ENCODE assay signal across 1 cellular context in the genomic region with DNA sequence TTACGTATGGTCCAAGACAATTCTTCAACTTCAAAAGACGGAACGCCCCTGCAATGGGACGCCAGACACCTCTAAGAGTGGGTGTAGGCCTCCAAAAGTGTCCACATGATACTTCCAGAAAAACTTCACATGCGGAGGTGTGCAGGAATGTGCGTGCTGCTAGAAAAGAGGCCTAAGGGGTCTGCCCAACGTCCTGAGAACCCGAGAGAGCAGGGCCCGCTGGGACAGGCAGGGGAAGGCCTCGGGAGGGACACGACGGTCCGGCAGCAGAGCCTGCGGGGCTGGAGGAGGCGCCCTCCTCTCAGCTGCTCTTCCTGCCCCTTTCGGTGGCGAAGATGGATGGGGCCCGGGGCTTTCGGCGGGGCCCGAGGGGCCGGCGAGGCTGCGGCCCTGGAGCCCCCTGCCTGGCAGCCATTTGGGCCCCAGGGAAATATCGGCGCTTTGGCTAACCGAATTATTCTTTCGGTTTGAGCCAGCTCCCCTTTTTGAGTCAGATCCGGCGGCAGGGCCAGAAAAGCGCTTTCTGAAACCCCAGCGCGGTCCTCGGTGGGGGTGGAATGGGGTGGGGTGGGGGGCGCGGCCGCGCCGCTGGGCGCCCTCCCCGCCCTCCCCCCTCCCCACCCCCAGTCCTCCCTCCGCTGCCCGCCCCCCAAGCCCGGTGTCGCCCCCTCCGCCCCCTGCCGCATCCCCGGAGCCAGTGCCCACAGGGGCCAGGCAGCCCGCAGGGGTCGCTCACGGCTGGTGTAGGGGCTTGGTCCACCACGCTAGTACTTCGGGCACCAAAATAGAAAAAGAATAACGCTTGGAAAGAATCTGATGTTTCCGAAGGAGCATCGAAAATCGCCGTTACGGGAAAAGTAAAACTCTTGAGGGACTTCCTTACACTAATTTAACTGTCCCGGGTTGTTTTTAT.
A peak's percentile ranks its signal among the peaks of the same experiment; 100 is the strongest.
TF ChIP-seq lines count a peak whose summit lies in the region.

No MANE protein-coding gene starts in this region.

TF ChIP-seq in GM12878, 131 proteins besides CTCF, POLR2A, EP300 and RAD21 (continued from another document):
- TF ChIP-seq FOXM1 (IDR thresholded peaks at IDR 0.05; ENCODE audit: low read depth, low read length) (peak; percentile 78; the same call in 1 of the 2 replicates), KDM1A (IDR thresholded peaks at IDR 0.05; ENCODE audit: borderline replicate concordance) (no peak), TARDBP (IDR thresholded peaks at IDR 0.05; ENCODE audit: borderline replicate concordance) (peak; percentile 53; the same call in 1 of the 2 replicates), BCL11A (IDR thresholded peaks at IDR 0.05; ENCODE audit: low read depth, low read length) (peak; percentile 90), ZBED1 (IDR thresholded peaks at IDR 0.05; ENCODE audit: borderline replicate concordance) (0 out of 2 replicates have a peak, but pooled peaks have one; percentile 52), SRF (IDR thresholded peaks at IDR 0.05; ENCODE audit: low read depth in 2 of 2, low read length in 2 of 2) (peak in 1 of 2 experiments; percentile 89; a peak in 2 of 4 replicates), EED (IDR thresholded peaks at IDR 0.05; ENCODE audit: low read depth) (peak; percentile 61), ZNF217 (IDR thresholded peaks at IDR 0.05) (no peak; the same call in 1 of the 2 replicates), IRF4 (IDR thresholded peaks at IDR 0.05; ENCODE audit: low read depth, low read length) (peak; percentile 84), HDGF (IDR thresholded peaks at IDR 0.05) (peak; percentile 87), IKZF2 (IDR thresholded peaks at IDR 0.05) (peak; percentile 9 to 36; a peak in 3 of 4 replicates), NR2C2 (IDR thresholded peaks at IDR 0.05; ENCODE audit: borderline replicate concordance, control insufficient read depth, insufficient read length, low read depth) (no peak), JUND (IDR thresholded peaks at IDR 0.05; ENCODE audit: low read depth, low read length) (peak; percentile 83), YBX1 (IDR thresholded peaks at IDR 0.05) (no peak), NRF1 (conservative IDR thresholded peaks at IDR 0.05; ENCODE audit: low read depth, low read length) (no peak), ZSCAN29 (IDR thresholded peaks at IDR 0.05) (peak; percentile 80), CHD4 (IDR thresholded peaks at IDR 0.05) (no peak), TCF3 (IDR thresholded peaks at IDR 0.05; ENCODE audit: borderline replicate concordance, insufficient read depth, low read depth, low read length) (no peak), ZZZ3 (IDR thresholded peaks at IDR 0.05; ENCODE audit: control insufficient read depth, insufficient read length, low read depth) (no peak), YY1 (IDR thresholded peaks at IDR 0.05; ENCODE audit: low read depth, low read length) (peak; percentile 93), ZNF24 (IDR thresholded peaks at IDR 0.05) (no peak), TCF7 (IDR thresholded peaks at IDR 0.05; ENCODE audit: borderline replicate concordance) (no peak), CBX5 (IDR thresholded peaks at IDR 0.05; ENCODE audit: low read depth) (peak; percentile 48; the same call in 1 of the 2 replicates), PAX5 (IDR thresholded peaks at IDR 0.05; ENCODE audit: borderline replicate concordance, low read depth, low read length) (peak; percentile 76), MEF2B (IDR thresholded peaks at IDR 0.05; ENCODE audit: partially characterized antibody, poor library complexity, severe bottlenecking) (peak; percentile 94), MTA2 (IDR thresholded peaks at IDR 0.05; ENCODE audit: low read depth) (peak; percentile 6; the same call in 1 of the 2 replicates), CHD1 (IDR thresholded peaks at IDR 0.05; ENCODE audit: low read depth, low read length) (peak; percentile 68; the same call in 1 of the 2 replicates), CBFB (IDR thresholded peaks at IDR 0.05; ENCODE audit: low read depth) (peak; percentile 72; the same call in 1 of the 2 replicates), SIX5 (IDR thresholded peaks at IDR 0.05; ENCODE audit: low read depth, low read length, severe bottlenecking) (no peak)
- TF ChIP-seq, protein P1, sequence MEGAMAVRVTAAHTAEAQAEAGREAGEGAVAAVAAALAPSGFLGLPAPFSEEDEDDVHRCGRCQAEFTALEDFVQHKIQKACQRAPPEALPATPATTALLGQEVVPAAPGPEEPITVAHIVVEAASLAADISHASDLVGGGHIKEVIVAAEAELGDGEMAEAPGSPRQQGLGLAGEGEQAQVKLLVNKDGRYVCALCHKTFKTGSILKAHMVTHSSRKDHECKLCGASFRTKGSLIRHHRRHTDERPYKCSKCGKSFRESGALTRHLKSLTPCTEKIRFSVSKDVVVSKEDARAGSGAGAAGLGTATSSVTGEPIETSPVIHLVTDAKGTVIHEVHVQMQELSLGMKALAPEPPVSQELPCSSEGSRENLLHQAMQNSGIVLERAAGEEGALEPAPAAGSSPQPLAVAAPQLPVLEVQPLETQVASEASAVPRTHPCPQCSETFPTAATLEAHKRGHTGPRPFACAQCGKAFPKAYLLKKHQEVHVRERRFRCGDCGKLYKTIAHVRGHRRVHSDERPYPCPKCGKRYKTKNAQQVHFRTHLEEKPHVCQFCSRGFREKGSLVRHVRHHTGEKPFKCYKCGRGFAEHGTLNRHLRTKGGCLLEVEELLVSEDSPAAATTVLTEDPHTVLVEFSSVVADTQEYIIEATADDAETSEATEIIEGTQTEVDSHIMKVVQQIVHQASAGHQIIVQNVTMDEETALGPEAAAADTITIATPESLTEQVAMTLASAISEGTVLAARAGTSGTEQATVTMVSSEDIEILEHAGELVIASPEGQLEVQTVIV (IDR thresholded peaks at IDR 0.05; ENCODE audit: borderline replicate concordance, partially characterized antibody) = no peak
- TF ChIP-seq, protein P2, sequence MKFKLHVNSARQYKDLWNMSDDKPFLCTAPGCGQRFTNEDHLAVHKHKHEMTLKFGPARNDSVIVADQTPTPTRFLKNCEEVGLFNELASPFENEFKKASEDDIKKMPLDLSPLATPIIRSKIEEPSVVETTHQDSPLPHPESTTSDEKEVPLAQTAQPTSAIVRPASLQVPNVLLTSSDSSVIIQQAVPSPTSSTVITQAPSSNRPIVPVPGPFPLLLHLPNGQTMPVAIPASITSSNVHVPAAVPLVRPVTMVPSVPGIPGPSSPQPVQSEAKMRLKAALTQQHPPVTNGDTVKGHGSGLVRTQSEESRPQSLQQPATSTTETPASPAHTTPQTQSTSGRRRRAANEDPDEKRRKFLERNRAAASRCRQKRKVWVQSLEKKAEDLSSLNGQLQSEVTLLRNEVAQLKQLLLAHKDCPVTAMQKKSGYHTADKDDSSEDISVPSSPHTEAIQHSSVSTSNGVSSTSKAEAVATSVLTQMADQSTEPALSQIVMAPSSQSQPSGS (IDR thresholded peaks at IDR 0.05; ENCODE audit: low read length) = no peak
- TF ChIP-seq, protein P3, sequence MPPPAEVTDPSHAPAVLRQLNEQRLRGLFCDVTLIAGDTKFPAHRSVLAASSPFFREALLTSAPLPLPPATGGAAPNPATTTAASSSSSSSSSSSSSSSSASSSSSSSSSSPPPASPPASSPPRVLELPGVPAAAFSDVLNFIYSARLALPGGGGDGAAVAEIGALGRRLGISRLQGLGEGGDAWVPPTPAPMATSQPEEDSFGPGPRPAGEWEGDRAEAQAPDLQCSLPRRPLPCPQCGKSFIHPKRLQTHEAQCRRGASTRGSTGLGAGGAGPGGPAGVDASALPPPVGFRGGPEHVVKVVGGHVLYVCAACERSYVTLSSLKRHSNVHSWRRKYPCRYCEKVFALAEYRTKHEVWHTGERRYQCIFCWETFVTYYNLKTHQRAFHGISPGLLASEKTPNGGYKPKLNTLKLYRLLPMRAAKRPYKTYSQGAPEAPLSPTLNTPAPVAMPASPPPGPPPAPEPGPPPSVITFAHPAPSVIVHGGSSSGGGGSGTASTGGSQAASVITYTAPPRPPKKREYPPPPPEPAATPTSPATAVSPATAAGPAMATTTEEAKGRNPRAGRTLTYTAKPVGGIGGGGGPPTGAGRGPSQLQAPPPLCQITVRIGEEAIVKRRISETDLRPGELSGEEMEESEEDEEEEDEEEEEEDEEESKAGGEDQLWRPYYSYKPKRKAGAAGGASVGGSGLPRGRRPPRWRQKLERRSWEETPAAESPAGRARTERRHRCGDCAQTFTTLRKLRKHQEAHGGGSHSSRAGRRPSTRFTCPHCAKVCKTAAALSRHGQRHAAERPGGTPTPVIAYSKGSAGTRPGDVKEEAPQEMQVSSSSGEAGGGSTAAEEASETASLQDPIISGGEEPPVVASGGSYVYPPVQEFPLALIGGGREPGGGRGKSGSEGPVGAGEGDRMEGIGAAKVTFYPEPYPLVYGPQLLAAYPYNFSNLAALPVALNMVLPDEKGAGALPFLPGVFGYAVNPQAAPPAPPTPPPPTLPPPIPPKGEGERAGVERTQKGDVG (CRISPR knock-in tag; IDR thresholded peaks at IDR 0.05) = no peak
- TF ChIP-seq, protein P4, sequence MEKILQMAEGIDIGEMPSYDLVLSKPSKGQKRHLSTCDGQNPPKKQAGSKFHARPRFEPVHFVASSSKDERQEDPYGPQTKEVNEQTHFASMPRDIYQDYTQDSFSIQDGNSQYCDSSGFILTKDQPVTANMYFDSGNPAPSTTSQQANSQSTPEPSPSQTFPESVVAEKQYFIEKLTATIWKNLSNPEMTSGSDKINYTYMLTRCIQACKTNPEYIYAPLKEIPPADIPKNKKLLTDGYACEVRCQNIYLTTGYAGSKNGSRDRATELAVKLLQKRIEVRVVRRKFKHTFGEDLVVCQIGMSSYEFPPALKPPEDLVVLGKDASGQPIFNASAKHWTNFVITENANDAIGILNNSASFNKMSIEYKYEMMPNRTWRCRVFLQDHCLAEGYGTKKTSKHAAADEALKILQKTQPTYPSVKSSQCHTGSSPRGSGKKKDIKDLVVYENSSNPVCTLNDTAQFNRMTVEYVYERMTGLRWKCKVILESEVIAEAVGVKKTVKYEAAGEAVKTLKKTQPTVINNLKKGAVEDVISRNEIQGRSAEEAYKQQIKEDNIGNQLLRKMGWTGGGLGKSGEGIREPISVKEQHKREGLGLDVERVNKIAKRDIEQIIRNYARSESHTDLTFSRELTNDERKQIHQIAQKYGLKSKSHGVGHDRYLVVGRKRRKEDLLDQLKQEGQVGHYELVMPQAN (conservative IDR thresholded peaks at IDR 0.05) = no peak
- TF ChIP-seq, protein P5, sequence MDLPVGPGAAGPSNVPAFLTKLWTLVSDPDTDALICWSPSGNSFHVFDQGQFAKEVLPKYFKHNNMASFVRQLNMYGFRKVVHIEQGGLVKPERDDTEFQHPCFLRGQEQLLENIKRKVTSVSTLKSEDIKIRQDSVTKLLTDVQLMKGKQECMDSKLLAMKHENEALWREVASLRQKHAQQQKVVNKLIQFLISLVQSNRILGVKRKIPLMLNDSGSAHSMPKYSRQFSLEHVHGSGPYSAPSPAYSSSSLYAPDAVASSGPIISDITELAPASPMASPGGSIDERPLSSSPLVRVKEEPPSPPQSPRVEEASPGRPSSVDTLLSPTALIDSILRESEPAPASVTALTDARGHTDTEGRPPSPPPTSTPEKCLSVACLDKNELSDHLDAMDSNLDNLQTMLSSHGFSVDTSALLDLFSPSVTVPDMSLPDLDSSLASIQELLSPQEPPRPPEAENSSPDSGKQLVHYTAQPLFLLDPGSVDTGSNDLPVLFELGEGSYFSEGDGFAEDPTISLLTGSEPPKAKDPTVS (IDR thresholded peaks at IDR 0.05; ENCODE audit: low read depth, low read length) = no peak
TF ChIP-seq in GM12878: peak in this region for 63.
